8 cellular contexts compared by ENCODE assay signal in the genomic region with DNA sequence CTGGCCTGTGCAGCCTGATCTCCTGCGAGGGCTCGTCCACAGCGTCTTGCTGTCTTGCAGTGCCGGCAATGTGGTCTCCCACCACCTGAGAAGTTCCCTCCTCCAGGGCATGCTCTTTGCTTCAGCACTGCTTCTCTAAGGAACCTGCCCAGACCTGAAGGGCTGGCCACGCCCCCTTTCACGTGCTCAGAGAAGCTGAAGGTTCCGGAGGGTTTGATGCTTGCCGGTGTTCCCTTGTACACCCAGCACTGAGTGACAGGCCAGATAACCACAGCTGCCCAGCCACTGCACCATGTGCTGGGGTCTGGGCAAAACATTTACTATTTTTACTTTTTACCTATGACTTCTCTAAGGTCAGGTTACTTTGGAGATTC. TPM values are rescaled to one million over a fixed set of nuclear protein-coding genes. Genes with fewer than 3 reads are reported as not detected.
A peak's percentile ranks its signal among the peaks of the same experiment; 100 is the strongest.
DNase-seq lines count a peak whose midpoint lies in the region; ATAC-seq and TF ChIP-seq lines count a peak whose summit lies in the region.

No MANE protein-coding gene starts in this region.

- WGBS in lung, 2 donors: 8 to 18% methylated on average over 8 of the region's 8 CpGs

- no peak overlapping the region for H3K27ac Mint-ChIP-seq in activated naive CD8-positive, alpha-beta T cell treated with anti-CD3 and anti-CD28 coated beads, Interleukin-2, amount 50 U/mL, for 24 hours

- no peak for ATAC-seq in activated naive CD8-positive, alpha-beta T cell treated with anti-CD3 and anti-CD28 coated beads, Interleukin-2, amount 50 U/mL, for 24 hours
- ATAC-seq in lung (ENCODE audit: insufficient read depth, low FRiP score) (no peak), HG03439 (IDR thresholded peaks at IDR 0.05; ENCODE audit: unreplicated experiment) (no peak)

- peak; percentile 46 for DNase-seq in GM19240 (ENCODE audit: insufficient read length, low spot score)
- DNase-seq in SK-N-MC (ENCODE audit: low read depth, low spot score): no peak
- peak; percentile 61 for DNase-seq in activated naive CD8-positive, alpha-beta T cell treated with anti-CD3 and anti-CD28 coated beads, Interleukin-2, amount 50 U/mL, for 24 hours
- peak; percentile 77 for DNase-seq in lung (ENCODE audit: low spot score)
- peak; percentile 21 for DNase-seq in stimulated activated CD8-positive, alpha-beta memory T cell treated with anti-CD3 and anti-CD28 coated beads, Interleukin-7, amount 100 ng/mL, for 24 hours (ENCODE audit: low read depth)
- DNase-seq in NCI-H1105 (lab: John Stamatoyannopoulos, UW): no peak
- DNase-seq in KG1 (lab: John Stamatoyannopoulos, UW): no peak

- H3K4me3 Mint-ChIP-seq in activated naive CD8-positive, alpha-beta T cell treated with anti-CD3 and anti-CD28 coated beads, Interleukin-2, amount 50 U/mL, for 24 hours: peak overlapping the region; percentile 24

- H3K36me3 ChIP-seq in SK-N-MC (ENCODE audit: insufficient read depth, low read length) (peaks cover 26% of the 10 kb centered on the region), lung (ENCODE audit: control insufficient read depth in 2 of 2, insufficient read depth in 2 of 2, low read length in 2 of 2) (peaks cover 10 to 12% of the 10 kb centered on the region in 2 donors)

- H3K27ac ChIP-seq in SK-N-MC (peak overlapping the region; percentile 63), lung (ENCODE audit: low read depth in 1 of 2, low read length in 1 of 2) (no peak overlapping the region)

- TF ChIP-seq CTCF in lung (IDR thresholded peaks at IDR 0.05; ENCODE audit: control extremely low read depth, extremely low read depth): no peak

- H3K9me3 Mint-ChIP-seq in activated naive CD8-positive, alpha-beta T cell treated with anti-CD3 and anti-CD28 coated beads, Interleukin-2, amount 50 U/mL, for 24 hours: no peaks in the 10 kb centered on the region

- H3K27me3 ChIP-seq in lung (ENCODE audit: control insufficient read depth, insufficient read depth): no peaks in the 10 kb centered on the region

- peaks cover 36% of the 10 kb centered on the region for H3K4me1 Mint-ChIP-seq in activated naive CD8-positive, alpha-beta T cell treated with anti-CD3 and anti-CD28 coated beads, Interleukin-2, amount 50 U/mL, for 24 hours

- peaks cover 0 to 2% of the 10 kb centered on the region in 2 donors for H3K4me1 ChIP-seq in lung (ENCODE audit: control insufficient read depth in 2 of 2, insufficient read depth in 2 of 2, low read length in 2 of 2)

- no peak overlapping the region for H3K9ac ChIP-seq in SK-N-MC (ENCODE audit: insufficient read length)

- H3K4me3 ChIP-seq in SK-N-MC (no peak overlapping the region), lung (no peak overlapping the region)

- H3K9me3 ChIP-seq in SK-N-MC (ENCODE audit: low read depth, low read length) (no peaks in the 10 kb centered on the region), lung (ENCODE audit: control insufficient read depth in 2 of 2, insufficient read depth in 1 of 2, low read length in 1 of 2) (no peaks in the 10 kb centered on the region)

- peaks cover 32% of the 10 kb centered on the region for H3K36me3 Mint-ChIP-seq in activated naive CD8-positive, alpha-beta T cell treated with anti-CD3 and anti-CD28 coated beads, Interleukin-2, amount 50 U/mL, for 24 hours (ENCODE audit: low read depth)

- no peaks in the 10 kb centered on the region for H3K27me3 Mint-ChIP-seq in activated naive CD8-positive, alpha-beta T cell treated with anti-CD3 and anti-CD28 coated beads, Interleukin-2, amount 50 U/mL, for 24 hours

RNA-seq across cellular contexts. Expression of gene POLR2D, which starts 1.7 kb away (rescaled TPM):
- 10 to 100 TPM; 21.6 to 22.6 TPM for total RNA-seq in lung
- polyA plus RNA-seq in lung: 10 to 100 TPM; 12.2 to 12.3 TPM

RNA-seq across cellular contexts. Expression of gene AMMECR1L, which starts 26.1 kb away (rescaled TPM):
- 10 to 100 TPM; 13.5 to 15.2 TPM for total RNA-seq in lung
- 1 to 10 TPM; 7.0 to 9.9 TPM for polyA plus RNA-seq in lung

RNA-seq across cellular contexts. Expression of gene WDR33, which starts 48.7 kb away (rescaled TPM):
- 10 to 100 TPM; 42.4 to 93.0 TPM for total RNA-seq in lung
- 10 to 100 TPM; 11.6 to 16.0 TPM for polyA plus RNA-seq in lung

Comparison
In these comparisons a context has a peak if more than half of its experiments do, and no peak if none do; other contexts are left out.
1. DNase-seq: peak in GM19240 (single experiment), activated naive CD8-positive, alpha-beta T cell treated with anti-CD3 and anti-CD28 coated beads, Interleukin-2, amount 50 U/mL, for 24 hours (single experiment), lung (single experiment) and stimulated activated CD8-positive, alpha-beta memory T cell treated with anti-CD3 and anti-CD28 coated beads, Interleukin-7, amount 100 ng/mL, for 24 hours (single experiment); none in SK-N-MC (single experiment), NCI-H1105 (single experiment) and KG1 (single experiment).